In genomic region chr2:178829299-178829698, GRCh38 we compare ENCODE assay signal across 2 cellular contexts.
TF ChIP-seq lines count a peak whose summit lies in the region.

No MANE protein-coding gene starts in this region.

TF ChIP-seq in SK-N-SH treated with all-trans-retinoic acid at 6 μM for 48 hours, 23 proteins besides CTCF, POLR2A, EP300 and RAD21 (continued from another document):
- no peak for TF ChIP-seq CREB5 (CRISPR knock-in tag; IDR thresholded peaks at IDR 0.05; ENCODE audit: low read depth)
- no peak for TF ChIP-seq SNAI2 (CRISPR knock-in tag; IDR thresholded peaks at IDR 0.05)
- no peak for TF ChIP-seq ZNF70 (CRISPR knock-in tag; IDR thresholded peaks at IDR 0.05)
- no peak for TF ChIP-seq PPARA (CRISPR knock-in tag; IDR thresholded peaks at IDR 0.05; ENCODE audit: borderline replicate concordance)
- TF ChIP-seq CSDC2 (CRISPR knock-in tag; IDR thresholded peaks at IDR 0.05): no peak
- TF ChIP-seq TSHZ2 (CRISPR knock-in tag; IDR thresholded peaks at IDR 0.05): no peak
- TF ChIP-seq BACH2 (CRISPR knock-in tag; IDR thresholded peaks at IDR 0.05; ENCODE audit: borderline replicate concordance): no peak
- no peak for TF ChIP-seq OSR1 (CRISPR knock-in tag; IDR thresholded peaks at IDR 0.05)
- no peak for TF ChIP-seq PATZ1 (CRISPR knock-in tag; IDR thresholded peaks at IDR 0.05; ENCODE audit: borderline replicate concordance)

TF ChIP-seq in liver, 16 proteins besides CTCF, POLR2A, EP300 and RAD21 (continued from another document):
- TF ChIP-seq REST (IDR thresholded peaks at IDR 0.05): no peak
- no peak for TF ChIP-seq GABPA (IDR thresholded peaks at IDR 0.05 in 1 of 2, conservative IDR thresholded peaks at IDR 0.05 in 1 of 2)
- TF ChIP-seq FOXA2 (IDR thresholded peaks at IDR 0.05): no peak
TF ChIP-seq in liver: peak in this region for 1.
